19 cellular contexts compared by ENCODE assay signal in genomic region chr1:180198611-180199010, GRCh38. TPM values are rescaled to one million over a fixed set of nuclear protein-coding genes. Genes with fewer than 3 reads are reported as not detected.
DNase-seq lines count a peak whose midpoint lies in the region; ATAC-seq and TF ChIP-seq lines count a peak whose summit lies in the region.
"Had no signal": no experiment of that assay in that cellular context is flagged by ENCODE, and none has a peak within 500 bp of the region (broad histone marks: within the 10 kb centered on the region; RNA-seq: fewer than 3 reads in every experiment).

No MANE protein-coding gene starts in this region.

- TF ChIP-seq POLR2A in adrenal gland (IDR thresholded peaks at IDR 0.05), result no peak

- 68 to 100% (median 72%) methylated on average over 1 to 5 of the region's 5 CpGs for WGBS in adrenal gland, 4 donors
- 92% methylated on average over 5 of the region's 5 CpGs for WGBS in right cardiac atrium

- H3K4me3 ChIP-seq in BLaER1 (no peak overlapping the region), Loucy (ENCODE audit: low read length, poor library complexity, severe bottlenecking) (no peak overlapping the region), adrenal gland (no peak overlapping the region), osteoblast (ENCODE audit: insufficient read depth, low read length) (no peak overlapping the region), right cardiac atrium (ENCODE audit: low read length) (no peak overlapping the region)

- H3K4me2 ChIP-seq in BLaER1, result peak overlapping the region; percentile 51
- peak overlapping the region; percentile 76 for H3K4me2 ChIP-seq in Loucy (ENCODE audit: low read depth, low read length, poor library complexity, severe bottlenecking)
- no peak overlapping the region for H3K4me2 ChIP-seq in osteoblast (ENCODE audit: insufficient read depth, low read length)

- no peak for ATAC-seq in right cardiac atrium

- peak overlapping the region; percentile 48 for H3K27ac ChIP-seq in BLaER1
- H3K27ac ChIP-seq in adrenal gland, result no peak overlapping the region
- H3K27ac ChIP-seq in osteoblast (ENCODE audit: low read depth, low read length), result no peak overlapping the region
- no peak overlapping the region for H3K27ac ChIP-seq in right cardiac atrium (ENCODE audit: low read length)
- H3K27ac ChIP-seq: HL-60 had no signal

- H3K9me3 ChIP-seq in BLaER1 (no peaks in the 10 kb centered on the region), Loucy (ENCODE audit: insufficient read depth, low read depth, low read length) (no peaks in the 10 kb centered on the region), adrenal gland (replicated peaks in 1 of 3) (no peaks in the 10 kb centered on the region), osteoblast (ENCODE audit: low read depth, low read length) (no peaks in the 10 kb centered on the region), right cardiac atrium (ENCODE audit: control insufficient read depth, low read length) (no peaks in the 10 kb centered on the region)

- no peaks in the 10 kb centered on the region for H4K20me1 ChIP-seq in BLaER1
- no peaks in the 10 kb centered on the region for H4K20me1 ChIP-seq in Loucy (ENCODE audit: insufficient read depth, low read length, poor library complexity, severe bottlenecking)
- H4K20me1 ChIP-seq in osteoblast (ENCODE audit: insufficient read depth, low read length), result peaks cover 36% of the 10 kb centered on the region

- H3K27me3 ChIP-seq in BLaER1 (no peaks in the 10 kb centered on the region), Loucy (ENCODE audit: insufficient read depth, low read length, poor library complexity, severe bottlenecking) (no peaks in the 10 kb centered on the region), adrenal gland (no peaks in the 10 kb centered on the region), osteoblast (ENCODE audit: insufficient read depth, low read length) (no peaks in the 10 kb centered on the region), right cardiac atrium (ENCODE audit: control insufficient read depth, insufficient read depth) (no peaks in the 10 kb centered on the region)

- intact Hi-C loops in adrenal gland (cut with DNase I), result loop anchor here (10.0 kb wide), 2 partner anchors 216 to 276 kb away; no protein-coding TSS in a partner anchor
- intact Hi-C loops in right cardiac atrium (cut with DNase I), result no loop called here

- H3K9ac ChIP-seq in BLaER1 (no peak overlapping the region), Loucy (ENCODE audit: low read depth, low read length, poor library complexity, severe bottlenecking) (peak overlapping the region; percentile 20)

- H3K4me1 ChIP-seq in BLaER1 (peaks cover 62% of the 10 kb centered on the region), Loucy (ENCODE audit: insufficient read depth, low read length, poor library complexity, severe bottlenecking) (peaks cover 46% of the 10 kb centered on the region), adrenal gland (replicated peaks in 1 of 2) (peaks cover 0 to 6% of the 10 kb centered on the region in 2 donors), osteoblast (ENCODE audit: insufficient read depth, low read length) (no peaks in the 10 kb centered on the region), right cardiac atrium (ENCODE audit: control insufficient read depth, insufficient read depth, low read length) (no peaks in the 10 kb centered on the region)

- H3K79me2 ChIP-seq in Loucy (ENCODE audit: insufficient read depth, low read length) (peaks cover 53% of the 10 kb centered on the region), osteoblast (ENCODE audit: insufficient read depth, low read length) (no peaks in the 10 kb centered on the region)

- no peak for TF ChIP-seq CTCF in Loucy (conservative IDR thresholded peaks at IDR 0.05; ENCODE audit: low read length)
- TF ChIP-seq CTCF in adrenal gland (IDR thresholded peaks at IDR 0.05), result no peak
- TF ChIP-seq CTCF in osteoblast (IDR thresholded peaks at IDR 0.05; ENCODE audit: extremely low read depth, low read depth, low read length), result no peak
- TF ChIP-seq CTCF in GM10248 (IDR thresholded peaks at IDR 0.05; ENCODE audit: control extremely low read depth, extremely low read depth, low read depth, missing control alignments), result no peak

- CTCF ChIA-PET in GM10248 (lab: Yijun Ruan, JAX), result interaction anchor here (1.6 to 4.1 kb wide), 2 partner anchors 11 to 24 kb away, joined by 3 to 18 read pairs; no protein-coding TSS in a partner anchor

- no peaks in the 10 kb centered on the region for H3K9me2 ChIP-seq in Loucy (replicated peaks; ENCODE audit: low read depth, low read length)

- peak in 4 of 7 donors; percentile 29 to 48 (median 38) for DNase-seq in adrenal gland
- peak; percentile 74 for DNase-seq in osteoblast (ENCODE audit: insufficient read length, low spot score, missing footprints)
- no peak for DNase-seq in GM10248 (ENCODE audit: extremely low spot score)
- DNase-seq in right cardiac atrium, result no peak
- no peak for DNase-seq in activated CD4-positive, alpha-beta T cell treated with anti-CD3 and anti-CD28 coated beads for 1 hour
- DNase-seq: 8988T; C1 segment of cervical spinal cord; CD4-positive, CD25-positive, alpha-beta regulatory T cell; COR-L47; DMS 273 treated with DMSO at 0.1 percent for 48 hours; DND-41; H9; IMR-90; KBM-7 had no signal

- H2AFZ ChIP-seq in Loucy (ENCODE audit: low read length) (no peak overlapping the region), osteoblast (ENCODE audit: low read length) (no peak overlapping the region)

- POLR2A ChIA-PET in GM10248 (lab: Yijun Ruan, JAX), result no interaction called here

- H3F3A ChIP-seq in Loucy (ENCODE audit: low read depth), result no peaks in the 10 kb centered on the region

- peaks cover 29% of the 10 kb centered on the region for H3K36me3 ChIP-seq in BLaER1
- peaks cover 30% of the 10 kb centered on the region; the same call in 1 of the 2 replicates for H3K36me3 ChIP-seq in Loucy (ENCODE audit: insufficient read depth, low read length)
- H3K36me3 ChIP-seq in adrenal gland (replicated peaks in 1 of 2), result peaks cover 0 to 21% of the 10 kb centered on the region in 2 donors
- H3K36me3 ChIP-seq in osteoblast (ENCODE audit: insufficient read depth, low read length), result peaks cover 51% of the 10 kb centered on the region

RNA-seq across cellular contexts. Expression of gene LHX4, which starts 31.5 kb away (rescaled TPM):
- total RNA-seq in adrenal gland (not detected), osteoblast (not detected in 2 replicates), right cardiac atrium (not detected)
- polyA plus RNA-seq in adrenal gland (not detected), right cardiac atrium (0.02 TPM)
- total RNA-seq: A673; CD4-positive, CD25-positive, alpha-beta regulatory T cell; CD8-positive, alpha-beta memory T cell had no signal

RNA-seq across cellular contexts. Expression of gene QSOX1, which starts 43.9 kb away (rescaled TPM):
- 100 to 1,000 TPM in 7 of 8 donors, 10 to 100 TPM in 1; 60.7 to 234 (median 163) TPM for total RNA-seq in adrenal gland
- polyA plus RNA-seq in adrenal gland, result 100 to 1,000 TPM in 1 of 3 donors, 10 to 100 TPM in 2; 45.0 to 113 (median 57.7) TPM
- total RNA-seq in osteoblast, result 270 and 373 TPM in 2 replicates
- total RNA-seq in right cardiac atrium, result 100 to 1,000 TPM; 349 to 399 (median 370) TPM
- polyA plus RNA-seq in right cardiac atrium, result 218 TPM

Comparison
In these comparisons a context has a peak if more than half of its experiments do, and no peak if none do; other contexts are left out.
1. DNase-seq: peak in adrenal gland (4 of 7) and osteoblast (single experiment); none in GM10248 (single experiment), right cardiac atrium (0 of 3) and activated CD4-positive, alpha-beta T cell treated with anti-CD3 and anti-CD28 coated beads for 1 hour (single experiment).
2. intact Hi-C loops: an anchor here in adrenal gland (10.0 kb wide); none called in right cardiac atrium.